In the genomic region with DNA sequence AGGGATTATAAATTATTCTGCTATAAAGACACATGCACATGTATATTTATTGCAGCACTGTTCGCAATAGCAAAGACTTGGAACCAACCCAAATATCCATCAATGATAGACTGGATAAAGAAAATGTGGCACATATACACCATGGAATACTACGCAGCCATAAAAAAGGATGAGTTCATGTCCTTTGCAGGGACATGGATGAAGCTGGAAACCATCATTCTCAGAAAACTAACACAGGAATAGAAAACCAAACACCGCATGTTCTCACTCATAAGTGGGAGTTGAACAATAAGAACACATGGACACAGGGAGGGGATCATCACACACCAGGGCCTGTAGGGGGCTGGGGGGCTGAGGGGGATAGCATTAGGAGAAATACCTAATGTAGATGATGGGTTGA, we compare ENCODE assay signal across 1 cellular context.
TF ChIP-seq lines count a peak whose summit lies in the region.
"Not testable (repeated sequence)": the region's sequence is repeated elsewhere in the genome, so short reads cannot be mapped to it uniquely, and the experiment has no call there.

No MANE protein-coding gene starts in this region.

- not testable (repeated sequence) for TF ChIP-seq CTCF in HEK293 (tag by site-specific recombination; IDR thresholded peaks at IDR 0.05)

- CTCF ChIA-PET in HEK293 (lab: Yijun Ruan, JAX): not testable (repeated sequence)

- POLR2A ChIA-PET in HEK293 (lab: Yijun Ruan, JAX): not testable (repeated sequence)

- H3K4me1 ChIP-seq in HEK293 (ENCODE audit: control insufficient read depth, insufficient read depth, low read length): not testable (repeated sequence)

- H3K36me3 ChIP-seq in HEK293 (ENCODE audit: control insufficient read depth in 2 of 2, insufficient read depth in 1 of 2, low read length in 2 of 2): not testable (repeated sequence)

- not testable (repeated sequence) for H3K9me3 ChIP-seq in HEK293 (ENCODE audit: control insufficient read depth, insufficient read depth, low read depth, low read length)

- not testable (repeated sequence) for H3K4me3 ChIP-seq in HEK293 (ENCODE audit: low read depth, low read length)

- H3K27ac ChIP-seq in HEK293 (ENCODE audit: extremely low read depth, low read depth, low read length): not testable (repeated sequence)

TF ChIP-seq in HEK293, 187 proteins besides CTCF, POLR2A, EP300 and RAD21:
- peak; percentile 93 for TF ChIP-seq ZNF146 (tag by site-specific recombination; IDR thresholded peaks at IDR 0.05)
- TF ChIP-seq, protein P1, sequence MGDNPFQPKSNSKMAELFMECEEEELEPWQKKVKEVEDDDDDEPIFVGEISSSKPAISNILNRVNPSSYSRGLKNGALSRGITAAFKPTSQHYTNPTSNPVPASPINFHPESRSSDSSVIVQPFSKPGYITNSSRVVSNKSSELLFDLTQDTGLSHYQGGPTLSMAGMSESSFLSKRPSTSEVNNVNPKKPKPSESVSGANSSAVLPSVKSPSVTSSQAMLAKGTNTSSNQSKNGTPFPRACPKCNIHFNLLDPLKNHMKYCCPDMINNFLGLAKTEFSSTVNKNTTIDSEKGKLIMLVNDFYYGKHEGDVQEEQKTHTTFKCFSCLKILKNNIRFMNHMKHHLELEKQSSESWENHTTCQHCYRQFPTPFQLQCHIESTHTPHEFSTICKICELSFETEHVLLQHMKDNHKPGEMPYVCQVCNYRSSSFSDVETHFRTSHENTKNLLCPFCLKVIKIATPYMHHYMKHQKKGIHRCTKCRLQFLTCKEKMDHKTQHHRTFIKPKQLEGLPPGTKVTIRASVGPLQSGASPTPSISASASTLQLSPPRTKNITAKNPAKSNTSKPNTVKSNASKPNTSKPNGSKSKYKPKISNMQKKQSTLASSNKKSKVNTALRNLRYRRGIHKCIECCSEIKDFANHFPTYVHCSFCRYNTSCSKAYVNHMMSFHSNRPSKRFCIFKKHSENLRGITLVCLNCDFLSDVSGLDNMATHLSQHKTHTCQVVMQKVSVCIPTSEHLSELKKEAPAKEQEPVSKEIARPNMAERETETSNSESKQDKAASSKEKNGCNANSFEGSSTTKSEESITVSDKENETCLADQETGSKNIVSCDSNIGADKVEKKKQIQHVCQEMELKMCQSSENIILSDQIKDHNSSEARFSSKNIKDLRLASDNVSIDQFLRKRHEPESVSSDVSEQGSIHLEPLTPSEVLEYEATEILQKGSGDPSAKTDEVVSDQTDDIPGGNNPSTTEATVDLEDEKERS (tag by site-specific recombination; IDR thresholded peaks at IDR 0.05): 0 out of 2 replicates have a peak, but pooled peaks have one; percentile 18
